Comparison of ENCODE assay signal across 19 cellular contexts in the genomic region with DNA sequence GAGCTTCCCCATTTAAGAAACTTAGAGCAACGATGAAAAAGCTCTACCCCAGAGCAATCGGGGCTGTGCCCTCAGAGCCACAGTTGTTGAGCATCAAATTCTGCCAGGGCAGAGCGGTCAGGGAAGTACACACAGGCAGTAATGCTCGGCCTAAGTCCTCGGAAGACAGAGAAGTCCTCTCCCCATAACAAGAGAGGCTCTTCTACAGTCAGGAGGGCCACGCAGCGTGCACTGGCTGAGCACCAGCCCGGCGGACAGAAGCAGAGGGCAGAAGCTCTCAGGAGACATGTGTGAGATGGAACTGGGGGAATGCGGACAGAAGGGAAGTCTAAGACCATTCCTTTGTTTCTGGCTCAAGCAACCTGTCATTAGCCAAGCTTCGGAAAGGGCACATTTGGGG.
"Had no signal": no experiment of that assay in that cellular context is flagged by ENCODE, and none has a peak within 500 bp of the region (broad histone marks: within the 10 kb centered on the region; RNA-seq: fewer than 3 reads in every experiment).

No MANE protein-coding gene starts in this region.

- DNase-seq: dermis blood vessel endothelial cell; foreskin melanocyte; heart left ventricle; hippocampal formation; left colon; left ventricle myocardium superior; mesenchymal stem cell; midbrain; ovary; right cardiac atrium; small intestine; stimulated activated CD4-positive, alpha-beta T cell treated with anti-CD3 and anti-CD28 coated beads, Interleukin-12 subunit alpha, Interleukin-12 subunit beta, amount 100 ng/mL, for 4 hours; stimulated activated naive CD8-positive, alpha-beta T cell treated with anti-CD3 and anti-CD28 coated beads, Interleukin-15, Interleukin-2, amounts not matched to agents 100 U/mL and 50 U/mL, for 24 hours; thyroid gland had no signal

- H3K9me3 Mint-ChIP-seq: natural killer cell treated with Interleukin-12 subunit alpha and Interleukin-12 subunit beta and Interleukin-15 and Interleukin-18, amount 100 ng/mL, for 72 hours had no signal

- H3K27ac Mint-ChIP-seq: progenitor cell of endocrine pancreas, type B pancreatic cell had no signal

- H3K36me3 Mint-ChIP-seq: natural killer cell treated with Interleukin-12 subunit alpha and Interleukin-12 subunit beta and Interleukin-15 and Interleukin-18, amount 100 ng/mL, for 72 hours had no signal

- H3K27ac ChIP-seq: ovary, suprapubic skin, thyroid gland had no signal

- H3K9me3 ChIP-seq: heart left ventricle, ovary, suprapubic skin, thyroid gland had no signal

- H3K27me3 Mint-ChIP-seq: type B pancreatic cell had no signal

- H3K4me3 ChIP-seq: heart left ventricle, lung, ovary, suprapubic skin, thyroid gland had no signal

- H3K4me3 Mint-ChIP-seq: natural killer cell treated with Interleukin-12 subunit alpha and Interleukin-12 subunit beta and Interleukin-15 and Interleukin-18, amount 100 ng/mL, for 72 hours; type B pancreatic cell had no signal

- H3K36me3 ChIP-seq: heart left ventricle, ovary, suprapubic skin, thyroid gland had no signal

- ATAC-seq: heart left ventricle; left colon; left ventricle myocardium superior; natural killer cell treated with Interleukin-12 subunit alpha and Interleukin-12 subunit beta and Interleukin-15 and Interleukin-18, amount 100 ng/mL, for 72 hours; right cardiac atrium; stimulated activated naive CD8-positive, alpha-beta T cell treated with anti-CD3 and anti-CD28 coated beads, Interleukin-15, Interleukin-2, amounts not matched to agents 100 U/mL and 50 U/mL, for 24 hours had no signal

- H3K27me3 ChIP-seq: heart left ventricle, ovary, suprapubic skin, thyroid gland had no signal
